Comparison of ENCODE assay signal across 9 cellular contexts in genomic region chr10:110893559-110894179, GRCh38. TPM values are rescaled to one million over a fixed set of nuclear protein-coding genes. Genes with fewer than 3 reads are reported as not detected.
DNase-seq lines count a peak whose midpoint lies in the region; ATAC-seq and TF ChIP-seq lines count a peak whose summit lies in the region.
"Had no signal": no experiment of that assay in that cellular context is flagged by ENCODE, and none has a peak within 500 bp of the region (broad histone marks: within the 10 kb centered on the region; RNA-seq: fewer than 3 reads in every experiment).

No MANE protein-coding gene starts in this region.

- H3K9me3 ChIP-seq in breast epithelium (no peaks in the 10 kb centered on the region), upper lobe of right lung (no peaks in the 10 kb centered on the region)
- H3K9me3 ChIP-seq: HAP-1 had no signal

- peaks cover 27% of the 10 kb centered on the region for H3K36me3 ChIP-seq in breast epithelium
- peaks cover 65% of the 10 kb centered on the region for H3K36me3 ChIP-seq in upper lobe of right lung

- peak; percentile 39 for TF ChIP-seq CTCF in GM10248 (IDR thresholded peaks at IDR 0.05; ENCODE audit: control extremely low read depth, extremely low read depth, low read depth, missing control alignments)
- TF ChIP-seq CTCF in breast epithelium (IDR thresholded peaks at IDR 0.05) = peak in 2 of 3 donors; percentile 53 to 63
- peak; percentile 60 for TF ChIP-seq CTCF in upper lobe of right lung (IDR thresholded peaks at IDR 0.05)

- intact Hi-C loops in breast epithelium (cut with DNase I; ENCODE audit: low total_unique reads) (loop anchor here (2.0 kb wide), 1 partner anchor 21 kb away; no protein-coding TSS in a partner anchor), upper lobe of right lung (cut with DNase I) (loop anchor here (10.0 kb wide), 1 partner anchor 149 kb away; no protein-coding TSS in a partner anchor)

- CTCF ChIA-PET in GM10248 (lab: Yijun Ruan, JAX) = interaction anchor here (0.8 to 2.7 kb wide), 27 partner anchors 9 to 286 kb away, joined by 3 to 20 read pairs (median 4); partner anchors contain the start of gene BBIP1

- H3K4me3 ChIP-seq in breast epithelium = no peak overlapping the region
- H3K4me3 ChIP-seq in upper lobe of right lung = no peak overlapping the region
- H3K4me3 ChIP-seq: HAP-1 had no signal

- peak; percentile 69 for DNase-seq in ACHN
- peak; percentile 28 for DNase-seq in GM10248 (ENCODE audit: extremely low spot score)
- peak; percentile 52 for DNase-seq in NCI-H69 (lab: John Stamatoyannopoulos, UW)
- DNase-seq in breast epithelium (ENCODE audit: low spot score in 2 of 2) = no peak
- peak; percentile 70 for DNase-seq in left kidney (ENCODE audit: low read depth, low spot score)
- DNase-seq in upper lobe of right lung = no peak
- DNase-seq in activated T-cell treated with anti-CD3 and anti-CD28 coated beads for 4 hours = no peak

- POLR2A ChIA-PET in GM10248 (lab: Yijun Ruan, JAX) = no interaction called here

- ATAC-seq in HG02870 (IDR thresholded peaks at IDR 0.05; ENCODE audit: unreplicated experiment) = peak; percentile 80
- ATAC-seq in upper lobe of right lung = peak; percentile 84

- TF ChIP-seq POLR2A in breast epithelium (IDR thresholded peaks at IDR 0.05) = no peak

- H3K27ac ChIP-seq in breast epithelium = no peak overlapping the region
- no peak overlapping the region for H3K27ac ChIP-seq in upper lobe of right lung

- in situ Hi-C loops in ACHN (cut with HindIII; ENCODE audit: low pct_ligation_motif_present, low pct_unique_long_range_greater_than_20kb, low sequenced_read_pairs) = no loop called here

- no peaks in the 10 kb centered on the region for H3K27me3 ChIP-seq in breast epithelium
- no peaks in the 10 kb centered on the region for H3K27me3 ChIP-seq in upper lobe of right lung

- no peaks in the 10 kb centered on the region for H3K4me1 ChIP-seq in breast epithelium
- no peaks in the 10 kb centered on the region for H3K4me1 ChIP-seq in upper lobe of right lung

RNA-seq across cellular contexts. Expression of gene PDCD4, which starts 21.9 kb away (rescaled TPM):
- total RNA-seq in breast epithelium (100 to 1,000 TPM; 101 to 319 (median 161) TPM), upper lobe of right lung (48.6 TPM)

RNA-seq across cellular contexts. Expression of gene BBIP1, which starts 25.3 kb away (rescaled TPM):
- total RNA-seq in breast epithelium (10 to 100 TPM; 20.0 to 35.0 (median 23.6) TPM), upper lobe of right lung (25.3 TPM)

RNA-seq across cellular contexts. Expression of gene SHOC2, which starts 25.7 kb away (rescaled TPM):
- total RNA-seq in breast epithelium (10 to 100 TPM; 60.3 to 69.7 (median 65.9) TPM), upper lobe of right lung (58.4 TPM)

Comparison
In these comparisons a context has a peak if more than half of its experiments do, and no peak if none do; other contexts are left out.
1. DNase-seq: peak in ACHN (single experiment), GM10248 (single experiment), NCI-H69 (single experiment) and left kidney (single experiment); none in breast epithelium (0 of 2), upper lobe of right lung (single experiment) and activated T-cell treated with anti-CD3 and anti-CD28 coated beads for 4 hours (single experiment).
2. Peak in every context shown above with its lines, with median percentiles within 50 percentile points of each other: CTCF ChIP-seq.